ENCODE assay signal across 8 cellular contexts in the genomic region with DNA sequence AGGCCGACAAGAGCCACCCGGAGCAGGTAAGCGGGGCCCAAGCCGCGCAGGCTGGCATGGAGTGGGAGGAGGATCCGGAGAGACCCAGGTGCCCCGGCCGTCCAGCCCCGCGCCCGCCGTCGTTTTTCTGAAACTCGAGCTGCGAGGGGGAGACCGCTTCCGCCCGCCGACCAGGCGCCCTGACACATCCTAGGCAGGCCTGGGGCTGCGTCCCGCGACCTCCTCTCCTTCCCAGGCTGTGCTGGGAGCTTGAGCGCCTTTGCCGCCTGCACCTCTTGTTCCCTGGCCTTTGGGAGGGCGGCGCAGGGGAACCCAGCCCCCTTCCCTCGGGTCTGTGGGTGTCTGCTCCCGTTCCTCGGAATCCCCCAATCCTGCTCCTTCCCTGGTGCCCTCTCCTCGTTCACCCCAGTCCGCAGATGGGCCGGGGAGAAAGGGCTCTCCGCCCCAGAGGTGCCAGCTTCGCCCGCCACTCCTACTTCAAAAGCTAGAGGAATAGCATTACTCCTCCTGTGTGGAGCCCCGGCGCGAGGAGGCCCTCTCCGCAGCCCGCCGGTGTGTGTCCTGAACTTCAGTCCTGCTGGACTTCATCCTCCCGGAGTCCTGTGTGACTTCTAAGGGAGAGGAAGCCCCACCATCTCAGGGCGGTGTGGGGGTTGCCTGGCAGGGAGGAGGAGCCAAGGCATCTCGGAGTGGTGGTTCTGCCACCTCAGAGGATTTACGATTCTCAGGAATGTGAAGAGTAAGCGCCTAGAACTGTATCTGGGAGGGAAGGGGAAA. TPM values are rescaled to one million over a fixed set of nuclear protein-coding genes. Genes with fewer than 3 reads are reported as not detected.
DNase-seq lines count a peak whose midpoint lies in the region; ATAC-seq and TF ChIP-seq lines count a peak whose summit lies in the region.

No MANE protein-coding gene starts in this region.

- no peak for TF ChIP-seq EP300 in Ishikawa (IDR thresholded peaks at IDR 0.05; ENCODE audit: borderline replicate concordance)

- H3K27ac Mint-ChIP-seq in activated CD4-positive, alpha-beta T cell treated with anti-CD3 and anti-CD28 coated beads, Interleukin-2, amount 10 ng/mL, durations not matched to agents 24 days and 14 days, result peak overlapping the region; percentile 93
- H3K27ac Mint-ChIP-seq in activated T-cell treated with anti-CD3 and anti-CD28 coated beads, Interleukin-2, amount 50 U/mL, for 24 hours, result peak overlapping the region; percentile 93
- H3K27ac Mint-ChIP-seq in progenitor cell of endocrine pancreas, result peak overlapping the region; percentile 95

- ATAC-seq in GM21381 (IDR thresholded peaks at IDR 0.05; ENCODE audit: unreplicated experiment) (no peak), GM18519 (IDR thresholded peaks at IDR 0.05; ENCODE audit: low FRiP score, unreplicated experiment) (no peak)

- H3K27me3 Mint-ChIP-seq in activated CD4-positive, alpha-beta T cell treated with anti-CD3 and anti-CD28 coated beads, Interleukin-2, amount 10 ng/mL, durations not matched to agents 24 days and 14 days, result no peaks in the 10 kb centered on the region
- H3K27me3 Mint-ChIP-seq in activated T-cell treated with anti-CD3 and anti-CD28 coated beads, Interleukin-2, amount 50 U/mL, for 24 hours, result no peaks in the 10 kb centered on the region
- H3K27me3 Mint-ChIP-seq in progenitor cell of endocrine pancreas, result no peaks in the 10 kb centered on the region

- no peak for TF ChIP-seq RAD21 in Ishikawa (IDR thresholded peaks at IDR 0.05; ENCODE audit: low read depth)

- peaks cover 33% of the 10 kb centered on the region for H3K36me3 Mint-ChIP-seq in activated CD4-positive, alpha-beta T cell treated with anti-CD3 and anti-CD28 coated beads, Interleukin-2, amount 10 ng/mL, durations not matched to agents 24 days and 14 days (ENCODE audit: low read depth)
- H3K36me3 Mint-ChIP-seq in activated T-cell treated with anti-CD3 and anti-CD28 coated beads, Interleukin-2, amount 50 U/mL, for 24 hours (ENCODE audit: low read depth), result peaks cover 47% of the 10 kb centered on the region
- H3K36me3 Mint-ChIP-seq in progenitor cell of endocrine pancreas (ENCODE audit: insufficient read depth), result peaks cover 7% of the 10 kb centered on the region

- no peaks in the 10 kb centered on the region for H3K9me3 Mint-ChIP-seq in activated CD4-positive, alpha-beta T cell treated with anti-CD3 and anti-CD28 coated beads, Interleukin-2, amount 10 ng/mL, durations not matched to agents 24 days and 14 days
- no peaks in the 10 kb centered on the region for H3K9me3 Mint-ChIP-seq in activated T-cell treated with anti-CD3 and anti-CD28 coated beads, Interleukin-2, amount 50 U/mL, for 24 hours
- H3K9me3 Mint-ChIP-seq in progenitor cell of endocrine pancreas (ENCODE audit: low read depth), result no peaks in the 10 kb centered on the region

- peak overlapping the region; percentile 97 for H3K4me3 Mint-ChIP-seq in activated CD4-positive, alpha-beta T cell treated with anti-CD3 and anti-CD28 coated beads, Interleukin-2, amount 10 ng/mL, durations not matched to agents 24 days and 14 days
- H3K4me3 Mint-ChIP-seq in activated T-cell treated with anti-CD3 and anti-CD28 coated beads, Interleukin-2, amount 50 U/mL, for 24 hours, result peak overlapping the region; percentile 92
- peak overlapping the region; percentile 95 for H3K4me3 Mint-ChIP-seq in progenitor cell of endocrine pancreas (ENCODE audit: low read depth)

- H3K4me3 ChIP-seq in fibroblast of villous mesenchyme (ENCODE audit: low read depth, low read length), result peak overlapping the region; percentile 98

- peak; percentile 83 for DNase-seq in activated CD4-positive, alpha-beta T cell treated with anti-CD3 and anti-CD28 coated beads, Interleukin-2, amount 10 ng/mL, durations not matched to agents 24 days and 14 days
- no peak for DNase-seq in activated CD4-positive, alpha-beta T cell treated with anti-CD3 and anti-CD28 coated beads, Interleukin-2, amount 50 U/mL, for 4 hours
- DNase-seq in activated T-cell treated with anti-CD3 and anti-CD28 coated beads, Interleukin-2, amount 50 U/mL, for 24 hours, result peak; percentile 71
- peak; percentile 58 for DNase-seq in fibroblast of villous mesenchyme (ENCODE audit: low read depth)
- DNase-seq in progenitor cell of endocrine pancreas (ENCODE audit: low spot score, unreplicated experiment), result no peak

- intact Hi-C loops in activated CD4-positive, alpha-beta T cell treated with anti-CD3 and anti-CD28 coated beads, Interleukin-2, amount 10 ng/mL, durations not matched to agents 24 days and 14 days (cut with micrococcal nuclease), result loop anchor here (10.0 kb wide), 1 partner anchor 465 kb away; no protein-coding TSS in a partner anchor

- TF ChIP-seq CTCF in fibroblast of villous mesenchyme (IDR thresholded peaks at IDR 0.05; ENCODE audit: insufficient read depth, low read depth, low read length) (no peak), progenitor cell of endocrine pancreas (IDR thresholded peaks at IDR 0.05; ENCODE audit: unreplicated experiment) (no peak)

- peaks cover 55% of the 10 kb centered on the region for H3K4me1 Mint-ChIP-seq in activated CD4-positive, alpha-beta T cell treated with anti-CD3 and anti-CD28 coated beads, Interleukin-2, amount 10 ng/mL, durations not matched to agents 24 days and 14 days
- H3K4me1 Mint-ChIP-seq in activated T-cell treated with anti-CD3 and anti-CD28 coated beads, Interleukin-2, amount 50 U/mL, for 24 hours (ENCODE audit: low read depth), result peaks cover 61% of the 10 kb centered on the region
- peaks cover 45% of the 10 kb centered on the region for H3K4me1 Mint-ChIP-seq in progenitor cell of endocrine pancreas (ENCODE audit: low read depth)

TF ChIP-seq in Ishikawa, 13 proteins besides CTCF, POLR2A, EP300 and RAD21 (continues in another document):
- TF ChIP-seq CREB1 (IDR thresholded peaks at IDR 0.05; ENCODE audit: low read depth) (no peak), TAF1 (IDR thresholded peaks at IDR 0.05; ENCODE audit: low read depth) (no peak), TEAD4 (IDR thresholded peaks at IDR 0.05) (no peak; the same call in 1 of the 2 replicates), ZBTB7A (IDR thresholded peaks at IDR 0.05; ENCODE audit: low read depth) (peak; percentile 73), NFIC (IDR thresholded peaks at IDR 0.05) (no peak), FOXM1 (IDR thresholded peaks at IDR 0.05; ENCODE audit: borderline replicate concordance, low read depth) (no peak), CEBPB (IDR thresholded peaks at IDR 0.05) (no peak), EGR1 (IDR thresholded peaks at IDR 0.05) (0 out of 2 replicates have a peak, but pooled peaks have one; percentile 6), TCF12 (IDR thresholded peaks at IDR 0.05; ENCODE audit: low read depth) (no peak), YY1 (IDR thresholded peaks at IDR 0.05; ENCODE audit: low read depth) (no peak)
- TF ChIP-seq, protein P1, sequence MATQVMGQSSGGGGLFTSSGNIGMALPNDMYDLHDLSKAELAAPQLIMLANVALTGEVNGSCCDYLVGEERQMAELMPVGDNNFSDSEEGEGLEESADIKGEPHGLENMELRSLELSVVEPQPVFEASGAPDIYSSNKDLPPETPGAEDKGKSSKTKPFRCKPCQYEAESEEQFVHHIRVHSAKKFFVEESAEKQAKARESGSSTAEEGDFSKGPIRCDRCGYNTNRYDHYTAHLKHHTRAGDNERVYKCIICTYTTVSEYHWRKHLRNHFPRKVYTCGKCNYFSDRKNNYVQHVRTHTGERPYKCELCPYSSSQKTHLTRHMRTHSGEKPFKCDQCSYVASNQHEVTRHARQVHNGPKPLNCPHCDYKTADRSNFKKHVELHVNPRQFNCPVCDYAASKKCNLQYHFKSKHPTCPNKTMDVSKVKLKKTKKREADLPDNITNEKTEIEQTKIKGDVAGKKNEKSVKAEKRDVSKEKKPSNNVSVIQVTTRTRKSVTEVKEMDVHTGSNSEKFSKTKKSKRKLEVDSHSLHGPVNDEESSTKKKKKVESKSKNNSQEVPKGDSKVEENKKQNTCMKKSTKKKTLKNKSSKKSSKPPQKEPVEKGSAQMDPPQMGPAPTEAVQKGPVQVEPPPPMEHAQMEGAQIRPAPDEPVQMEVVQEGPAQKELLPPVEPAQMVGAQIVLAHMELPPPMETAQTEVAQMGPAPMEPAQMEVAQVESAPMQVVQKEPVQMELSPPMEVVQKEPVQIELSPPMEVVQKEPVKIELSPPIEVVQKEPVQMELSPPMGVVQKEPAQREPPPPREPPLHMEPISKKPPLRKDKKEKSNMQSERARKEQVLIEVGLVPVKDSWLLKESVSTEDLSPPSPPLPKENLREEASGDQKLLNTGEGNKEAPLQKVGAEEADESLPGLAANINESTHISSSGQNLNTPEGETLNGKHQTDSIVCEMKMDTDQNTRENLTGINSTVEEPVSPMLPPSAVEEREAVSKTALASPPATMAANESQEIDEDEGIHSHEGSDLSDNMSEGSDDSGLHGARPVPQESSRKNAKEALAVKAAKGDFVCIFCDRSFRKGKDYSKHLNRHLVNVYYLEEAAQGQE (IDR thresholded peaks at IDR 0.05; ENCODE audit: low read depth), result no peak
- TF ChIP-seq, protein P2, sequence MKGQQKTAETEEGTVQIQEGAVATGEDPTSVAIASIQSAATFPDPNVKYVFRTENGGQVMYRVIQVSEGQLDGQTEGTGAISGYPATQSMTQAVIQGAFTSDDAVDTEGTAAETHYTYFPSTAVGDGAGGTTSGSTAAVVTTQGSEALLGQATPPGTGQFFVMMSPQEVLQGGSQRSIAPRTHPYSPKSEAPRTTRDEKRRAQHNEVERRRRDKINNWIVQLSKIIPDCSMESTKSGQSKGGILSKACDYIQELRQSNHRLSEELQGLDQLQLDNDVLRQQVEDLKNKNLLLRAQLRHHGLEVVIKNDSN (IDR thresholded peaks at IDR 0.05), result no peak

RNA-seq across cellular contexts. Expression of a gene that starts 1.0 kb away (rescaled TPM):
- 134 and 138 TPM in 2 replicates for total RNA-seq in activated CD4-positive, alpha-beta T cell treated with anti-CD3 and anti-CD28 coated beads, Interleukin-2, amount 10 ng/mL, durations not matched to agents 24 days and 14 days
- total RNA-seq in fibroblast of villous mesenchyme, result 18.0 and 20.7 TPM in 2 replicates
- total RNA-seq in progenitor cell of endocrine pancreas, result 135 and 143 TPM in 2 replicates

RNA-seq across cellular contexts. Expression of a gene that starts 12.4 kb away (rescaled TPM):
- total RNA-seq in activated CD4-positive, alpha-beta T cell treated with anti-CD3 and anti-CD28 coated beads, Interleukin-2, amount 10 ng/mL, durations not matched to agents 24 days and 14 days, result 5.5 and 7.5 TPM in 2 replicates
- total RNA-seq in fibroblast of villous mesenchyme (0.32 TPM in 1 of 2 replicates, not detected in the other), progenitor cell of endocrine pancreas (3.2 TPM in 2 replicates)

RNA-seq across cellular contexts. Expression of a gene that starts 26.7 kb away (rescaled TPM):
- 62.7 and 67.6 TPM in 2 replicates for total RNA-seq in activated CD4-positive, alpha-beta T cell treated with anti-CD3 and anti-CD28 coated beads, Interleukin-2, amount 10 ng/mL, durations not matched to agents 24 days and 14 days
- total RNA-seq in fibroblast of villous mesenchyme (32.0 and 34.8 TPM in 2 replicates), progenitor cell of endocrine pancreas (59.6 and 60.2 TPM in 2 replicates)

RNA-seq across cellular contexts. Expression of a gene that starts 36.7 kb away (rescaled TPM):
- not detected in 2 replicates for total RNA-seq in activated CD4-positive, alpha-beta T cell treated with anti-CD3 and anti-CD28 coated beads, Interleukin-2, amount 10 ng/mL, durations not matched to agents 24 days and 14 days
- not detected in 2 replicates for total RNA-seq in fibroblast of villous mesenchyme
- not detected in 2 replicates for total RNA-seq in progenitor cell of endocrine pancreas

Comparison
In these comparisons a context has a peak if more than half of its experiments do, and no peak if none do; other contexts are left out.
1. DNase-seq: peak in activated CD4-positive, alpha-beta T cell treated with anti-CD3 and anti-CD28 coated beads, Interleukin-2, amount 10 ng/mL, durations not matched to agents 24 days and 14 days (single experiment), activated T-cell treated with anti-CD3 and anti-CD28 coated beads, Interleukin-2, amount 50 U/mL, for 24 hours (single experiment) and fibroblast of villous mesenchyme (single experiment); none in activated CD4-positive, alpha-beta T cell treated with anti-CD3 and anti-CD28 coated beads, Interleukin-2, amount 50 U/mL, for 4 hours (0 of 2) and progenitor cell of endocrine pancreas (single experiment).
2. Peak in every context shown above with its lines, with median percentiles within 50 percentile points of each other: H3K27ac Mint-ChIP-seq and H3K4me3 Mint-ChIP-seq.